In genomic region chr20:38143646-38144554, GRCh38 we compare ENCODE assay signal across 9 cellular contexts. TPM values are rescaled to one million over a fixed set of nuclear protein-coding genes. Genes with fewer than 3 reads are reported as not detected.
DNase-seq lines count a peak whose midpoint lies in the region; ATAC-seq, FAIRE-seq and TF ChIP-seq lines count a peak whose summit lies in the region.
"Had no signal": no experiment of that assay in that cellular context is flagged by ENCODE, and none has a peak within 500 bp of the region (broad histone marks: within the 10 kb centered on the region; RNA-seq: fewer than 3 reads in every experiment).

No MANE protein-coding gene starts in this region.

- peak; percentile 69 to 74 for ATAC-seq in A549
- peak; percentile 14 for ATAC-seq in lung (ENCODE audit: insufficient read depth, low FRiP score)
- no peak for ATAC-seq in GM21526 (IDR thresholded peaks at IDR 0.05; ENCODE audit: low FRiP score, unreplicated experiment)
- ATAC-seq in HG02884 (IDR thresholded peaks at IDR 0.05; ENCODE audit: unreplicated experiment): no peak

- H3K4me1 ChIP-seq in A549 (peaks cover 75% of the 10 kb centered on the region), lung (ENCODE audit: control insufficient read depth in 2 of 2, insufficient read depth in 2 of 2, low read length in 2 of 2) (peaks cover 0 to 24% of the 10 kb centered on the region in 2 donors)

- peak overlapping the region; percentile 65 for H3K4me2 ChIP-seq in A549

- DNase-seq in A549 (ENCODE audit: low read depth in 1 of 2, low spot score in 1 of 2) (peak; percentile 63 to 91), LoVo (ENCODE audit: low spot score) (peak; percentile 82), brain microvascular endothelial cell (peak; percentile 74), lung (ENCODE audit: low spot score) (no peak), NCI-H146 treated with DMSO at 0.1 percent for 48 hours (lab: John Stamatoyannopoulos, UW; ENCODE audit: unreplicated experiment) (no peak)
- no peak for DNase-seq in activated T-cell treated with anti-CD3 and anti-CD28 coated beads, Interleukin-2, amount 50 U/mL, for 48 hours
- DNase-seq: DND-41 had no signal

- no peak for TF ChIP-seq CTCF in A549 (IDR thresholded peaks at IDR 0.05)
- no peak for TF ChIP-seq CTCF in brain microvascular endothelial cell (IDR thresholded peaks at IDR 0.05; ENCODE audit: low read depth, low read length, missing control alignments)
- TF ChIP-seq CTCF in lung (IDR thresholded peaks at IDR 0.05; ENCODE audit: control extremely low read depth, extremely low read depth): no peak

- 7% methylated on average over 14 of the region's 16 CpGs for WGBS in A549 (ENCODE audit: missing lambda C conversion rate)
- WGBS in lung, 2 donors: 36 to 43% methylated on average over 16 of the region's 16 CpGs

- no peak overlapping the region for H3K4me3 ChIP-seq in A549
- H3K4me3 ChIP-seq in brain microvascular endothelial cell (ENCODE audit: low read depth, low read length): no peak overlapping the region
- H3K4me3 ChIP-seq in lung: no peak overlapping the region

- H3K27me3 ChIP-seq in brain microvascular endothelial cell (replicated peaks) (no peaks in the 10 kb centered on the region), lung (ENCODE audit: control insufficient read depth, insufficient read depth) (no peaks in the 10 kb centered on the region)

- TF ChIP-seq RAD21 in A549 (conservative IDR thresholded peaks at IDR 0.05 in 1 of 2, IDR thresholded peaks at IDR 0.05 in 1 of 2): no peak

- POLR2A ChIA-PET in A549 (lab: Yijun Ruan, JAX): interaction anchor here (0.5 to 1.9 kb wide), 9 partner anchors 9 to 86 kb away, joined by 3 to 9 read pairs (median 4); no protein-coding TSS in a partner anchor

- in situ Hi-C loops in brain microvascular endothelial cell (cut with HindIII; ENCODE audit: low pct_ligation_motif_present, low sequenced_read_pairs): no loop called here

- H3K27ac ChIP-seq in A549 (peak overlapping the region; percentile 83 to 95), brain microvascular endothelial cell (peak overlapping the region; percentile 77), lung (ENCODE audit: low read depth in 1 of 2, low read length in 1 of 2) (peak overlapping the region; percentile 82 to 86)

- CTCF ChIA-PET in A549 (lab: Yijun Ruan, JAX): interaction anchor here (0.7 to 4.2 kb wide), 13 partner anchors 8 to 264 kb away, joined by 3 to 59 read pairs (median 4); partner anchors contain the start of gene TGM2

- no peaks in the 10 kb centered on the region for H3K9me3 ChIP-seq in A549
- H3K9me3 ChIP-seq in lung (ENCODE audit: control insufficient read depth in 2 of 2, insufficient read depth in 1 of 2, low read length in 1 of 2): no peaks in the 10 kb centered on the region

- no peak for FAIRE-seq in A549 (lab: Jason Lieb, UNC)

- no peak for TF ChIP-seq POLR2A in A549 (IDR thresholded peaks at IDR 0.05; ENCODE audit: low read length)

- TF ChIP-seq EP300 in A549 (IDR thresholded peaks at IDR 0.05): no peak

- peaks cover 94% of the 10 kb centered on the region for H3K36me3 ChIP-seq in brain microvascular endothelial cell (replicated peaks)
- H3K36me3 ChIP-seq in lung (ENCODE audit: control insufficient read depth in 2 of 2, insufficient read depth in 2 of 2, low read length in 2 of 2): peaks cover 24 to 38% of the 10 kb centered on the region in 2 donors

TF ChIP-seq in A549, 52 proteins besides CTCF, POLR2A, EP300 and RAD21 (continues in another document):
- TF ChIP-seq NR3C1 (IDR thresholded peaks at IDR 0.05): no peak
- no peak for TF ChIP-seq PHF8 (IDR thresholded peaks at IDR 0.05; ENCODE audit: borderline replicate concordance, low read depth)
- TF ChIP-seq POLR2AphosphoS2 (conservative IDR thresholded peaks at IDR 0.05; ENCODE audit: low read length): peak; percentile 91
- TF ChIP-seq MYC (IDR thresholded peaks at IDR 0.05; ENCODE audit: borderline replicate concordance, low read length): 0 out of 2 replicates have a peak, but pooled peaks have one; percentile 33
- TF ChIP-seq, protein P1, sequence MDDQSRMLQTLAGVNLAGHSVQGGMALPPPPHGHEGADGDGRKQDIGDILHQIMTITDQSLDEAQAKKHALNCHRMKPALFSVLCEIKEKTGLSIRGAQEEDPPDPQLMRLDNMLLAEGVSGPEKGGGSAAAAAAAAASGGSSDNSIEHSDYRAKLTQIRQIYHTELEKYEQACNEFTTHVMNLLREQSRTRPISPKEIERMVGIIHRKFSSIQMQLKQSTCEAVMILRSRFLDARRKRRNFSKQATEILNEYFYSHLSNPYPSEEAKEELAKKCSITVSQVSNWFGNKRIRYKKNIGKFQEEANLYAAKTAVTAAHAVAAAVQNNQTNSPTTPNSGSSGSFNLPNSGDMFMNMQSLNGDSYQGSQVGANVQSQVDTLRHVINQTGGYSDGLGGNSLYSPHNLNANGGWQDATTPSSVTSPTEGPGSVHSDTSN (IDR thresholded peaks at IDR 0.05): no peak
- TF ChIP-seq, protein P2, sequence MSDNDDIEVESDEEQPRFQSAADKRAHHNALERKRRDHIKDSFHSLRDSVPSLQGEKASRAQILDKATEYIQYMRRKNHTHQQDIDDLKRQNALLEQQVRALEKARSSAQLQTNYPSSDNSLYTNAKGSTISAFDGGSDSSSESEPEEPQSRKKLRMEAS (IDR thresholded peaks at IDR 0.05): peak; percentile 29
- TF ChIP-seq ATOH8 (CRISPR knock-in tag; IDR thresholded peaks at IDR 0.05; ENCODE audit: low read depth): peak; percentile 36
- no peak for TF ChIP-seq BHLHE40 (IDR thresholded peaks at IDR 0.05; ENCODE audit: low read depth, low read length)
- no peak for TF ChIP-seq ZNF302 (CRISPR knock-in tag; IDR thresholded peaks at IDR 0.05)
- TF ChIP-seq ESRRA (IDR thresholded peaks at IDR 0.05; ENCODE audit: borderline replicate concordance, low read length): peak; percentile 65; the same call in 1 of the 2 replicates
- TF ChIP-seq RNF2 (IDR thresholded peaks at IDR 0.05; ENCODE audit: borderline replicate concordance, low read depth): no peak
- no peak for TF ChIP-seq CHD2 (IDR thresholded peaks at IDR 0.05; ENCODE audit: low read length, partially characterized antibody)
- TF ChIP-seq KDM1A (IDR thresholded peaks at IDR 0.05; ENCODE audit: low read depth): no peak
- no peak for TF ChIP-seq CHD4 (IDR thresholded peaks at IDR 0.05; ENCODE audit: borderline replicate concordance)
- no peak for TF ChIP-seq FOSL2 (IDR thresholded peaks at IDR 0.05)
- peak; percentile 85 for TF ChIP-seq FOSL2 (CRISPR knock-in tag; IDR thresholded peaks at IDR 0.05)
- TF ChIP-seq, protein P3, sequence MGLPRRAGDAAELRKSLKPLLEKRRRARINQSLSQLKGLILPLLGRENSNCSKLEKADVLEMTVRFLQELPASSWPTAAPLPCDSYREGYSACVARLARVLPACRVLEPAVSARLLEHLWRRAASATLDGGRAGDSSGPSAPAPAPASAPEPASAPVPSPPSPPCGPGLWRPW (IDR thresholded peaks at IDR 0.05): no peak
- TF ChIP-seq ZFP36 (IDR thresholded peaks at IDR 0.05; ENCODE audit: borderline replicate concordance, partially characterized antibody): no peak
- TF ChIP-seq HOXA7 (CRISPR knock-in tag; IDR thresholded peaks at IDR 0.05): peak; percentile 70; the same call in 1 of the 2 replicates
- TF ChIP-seq MAFK (IDR thresholded peaks at IDR 0.05; ENCODE audit: partially characterized antibody): no peak
- 0 out of 2 replicates have a peak, but pooled peaks have one; percentile 53 for TF ChIP-seq FOSB (CRISPR knock-in tag; IDR thresholded peaks at IDR 0.05)
- no peak for TF ChIP-seq HDAC2 (IDR thresholded peaks at IDR 0.05)
- TF ChIP-seq FOXS1 (CRISPR knock-in tag; IDR thresholded peaks at IDR 0.05): no peak
- TF ChIP-seq SREBF2 (IDR thresholded peaks at IDR 0.05): no peak
- TF ChIP-seq ZSCAN20 (CRISPR knock-in tag; IDR thresholded peaks at IDR 0.05): no peak; the same call in 1 of the 2 replicates
- no peak for TF ChIP-seq RARB (CRISPR knock-in tag; IDR thresholded peaks at IDR 0.05)
- TF ChIP-seq E2F6 (IDR thresholded peaks at IDR 0.05; ENCODE audit: borderline replicate concordance, low read depth): no peak
- TF ChIP-seq JUNB (IDR thresholded peaks at IDR 0.05): no peak; the same call in 1 of the 2 replicates
- no peak for TF ChIP-seq KDM5A (IDR thresholded peaks at IDR 0.05)
- TF ChIP-seq MAZ (IDR thresholded peaks at IDR 0.05; ENCODE audit: borderline replicate concordance, low read depth, low read length): no peak
- TF ChIP-seq TP53 (CRISPR knock-in tag; IDR thresholded peaks at IDR 0.05): no peak
- TF ChIP-seq CBX8 (IDR thresholded peaks at IDR 0.05): no peak
- TF ChIP-seq EHF (CRISPR knock-in tag; IDR thresholded peaks at IDR 0.05): peak; percentile 67; the same call in 1 of the 2 replicates
- TF ChIP-seq RCOR1 (IDR thresholded peaks at IDR 0.05; ENCODE audit: low read depth, low read length): no peak

RNA-seq across cellular contexts. Expression of gene TGM2, which starts 21.2 kb away (rescaled TPM):
- polyA plus RNA-seq in A549 (2011; rRNA removed) (173 TPM in 2 replicates), A549 (2017; fragmentation: RNase III; extraction: RNeasy Plus Mini Kit Qiagen cat#74134 plus additional on column Dnase treatment) (348 to 469 TPM (median 441 TPM) in 3 replicates), lung (100 to 1,000 TPM in 1 of 2 donors, 10 to 100 TPM in 1; 85.0 to 457 TPM)
- polyA plus RNA-seq in A549 (2012; cell fraction: cytosol; rRNA removed): 164 and 192 TPM in 2 replicates
- polyA plus RNA-seq in A549 (2012; cell fraction: nucleus; rRNA removed): 241 and 325 TPM in 2 replicates
- 181 and 216 TPM in 2 replicates for polyA minus RNA-seq in A549 (2011; rRNA and poly(A)+ RNA removed)
- total RNA-seq in lung: 100 to 1,000 TPM; 194 to 476 TPM

Comparison
In these comparisons a context has a peak if more than half of its experiments do, and no peak if none do; other contexts are left out.
1. ATAC-seq: peak in A549 (2 of 2) and lung (single experiment); none in GM21526 (single experiment) and HG02884 (single experiment).
2. DNase-seq: peak in A549 (2 of 2), LoVo (single experiment) and brain microvascular endothelial cell (single experiment); none in lung (single experiment), NCI-H146 treated with DMSO at 0.1 percent for 48 hours (single experiment) and activated T-cell treated with anti-CD3 and anti-CD28 coated beads, Interleukin-2, amount 50 U/mL, for 48 hours (0 of 2).
3. Peak in every context shown above with its lines, with median percentiles within 50 percentile points of each other: H3K27ac ChIP-seq.